7 cellular contexts compared by ENCODE assay signal in genomic region chr15:78758486-78759200, GRCh38. TPM values are rescaled to one million over a fixed set of nuclear protein-coding genes. Genes with fewer than 3 reads are reported as not detected.
A peak's percentile ranks its signal among the peaks of the same experiment; 100 is the strongest.
DNase-seq lines count a peak whose midpoint lies in the region; ATAC-seq and TF ChIP-seq lines count a peak whose summit lies in the region.
"Not testable (repeated sequence)": the region's sequence is repeated elsewhere in the genome, so short reads cannot be mapped to it uniquely, and the experiment has no call there.

No MANE protein-coding gene starts in this region.

- H3K4me1 Mint-ChIP-seq in activated CD8-positive, alpha-beta T cell treated with anti-CD3 and anti-CD28 coated beads for 36 hours (ENCODE audit: low read depth), result peaks cover 31% of the 10 kb centered on the region
- H3K4me1 Mint-ChIP-seq in effector memory CD8-positive, alpha-beta T cell (ENCODE audit: low read depth in 2 of 2), result peaks cover 17 to 26% of the 10 kb centered on the region in 2 donors
- peaks cover 64% of the 10 kb centered on the region for H3K4me1 Mint-ChIP-seq in osteocyte (ENCODE audit: unreplicated experiment)

- H3K36me3 ChIP-seq in DOHH2 (ENCODE audit: control insufficient read depth, low read length); HEK293 (ENCODE audit: control insufficient read depth in 2 of 2, insufficient read depth in 1 of 2, low read length in 2 of 2); OCI-LY7 (ENCODE audit: insufficient read depth, low read length): not testable (repeated sequence)

- not testable (repeated sequence) for H3K4me3 Mint-ChIP-seq in activated CD8-positive, alpha-beta T cell treated with anti-CD3 and anti-CD28 coated beads for 36 hours; osteocyte (ENCODE audit: unreplicated experiment)
- peak overlapping the region in 1 of 2 donors; percentile 21 for H3K4me3 Mint-ChIP-seq in effector memory CD8-positive, alpha-beta T cell

- DNase-seq in OCI-LY7 (ENCODE audit: low spot score), result peak; percentile 58
- not testable (repeated sequence) for DNase-seq in activated CD8-positive, alpha-beta T cell treated with anti-CD3 and anti-CD28 coated beads for 36 hours; effector memory CD8-positive, alpha-beta T cell; osteocyte (ENCODE audit: extremely low spot score, unreplicated experiment)
- DNase-seq in left ventricle myocardium superior, result peak; percentile 41

- H3K36me3 Mint-ChIP-seq in activated CD8-positive, alpha-beta T cell treated with anti-CD3 and anti-CD28 coated beads for 36 hours (ENCODE audit: low read depth); effector memory CD8-positive, alpha-beta T cell (ENCODE audit: insufficient read depth); osteocyte (ENCODE audit: unreplicated experiment): not testable (repeated sequence)

- H3K9me3 ChIP-seq in DOHH2 (ENCODE audit: control insufficient read depth, insufficient read depth, low read length); HEK293 (ENCODE audit: control insufficient read depth, insufficient read depth, low read depth, low read length); OCI-LY7 (ENCODE audit: low read length): not testable (repeated sequence)

- H3K4me2 ChIP-seq in DOHH2 (ENCODE audit: low read length) (peak overlapping the region; percentile 84), OCI-LY7 (ENCODE audit: low read length) (peak overlapping the region; percentile 31)

- peak overlapping the region; percentile 38 for H3K27ac Mint-ChIP-seq in activated CD8-positive, alpha-beta T cell treated with anti-CD3 and anti-CD28 coated beads for 36 hours
- peak overlapping the region; percentile 55 to 62 for H3K27ac Mint-ChIP-seq in effector memory CD8-positive, alpha-beta T cell
- H3K27ac Mint-ChIP-seq in osteocyte (ENCODE audit: unreplicated experiment), result peak overlapping the region; percentile 31

- H3K27me3 ChIP-seq in DOHH2 (ENCODE audit: control insufficient read depth, low read length), result not testable (repeated sequence)

- H3K27me3 Mint-ChIP-seq in activated CD8-positive, alpha-beta T cell treated with anti-CD3 and anti-CD28 coated beads for 36 hours; effector memory CD8-positive, alpha-beta T cell; osteocyte (ENCODE audit: unreplicated experiment): not testable (repeated sequence)

- H2AFZ ChIP-seq in OCI-LY7 (ENCODE audit: low read length), result peak overlapping the region; percentile 64; the same call in 1 of the 2 replicates

- H4K20me1 ChIP-seq in DOHH2 (ENCODE audit: control insufficient read depth, insufficient read depth, low read depth, low read length); OCI-LY7 (ENCODE audit: insufficient read depth, low read length): not testable (repeated sequence)

- POLR2A ChIA-PET in HEK293 (lab: Yijun Ruan, JAX); OCI-LY7 (lab: Charles Lee); activated CD8-positive, alpha-beta T cell treated with anti-CD3 and anti-CD28 coated beads for 36 hours (lab: Charles Lee): not testable (repeated sequence)

- peak overlapping the region; percentile 64 for H3K4me3 ChIP-seq in DOHH2 (ENCODE audit: low read length)
- H3K4me3 ChIP-seq in HEK293 (ENCODE audit: low read depth, low read length); OCI-LY7 (ENCODE audit: low read depth, low read length, poor library complexity, severe bottlenecking): not testable (repeated sequence)

- CTCF ChIA-PET in HEK293 (lab: Yijun Ruan, JAX); OCI-LY7 (lab: Charles Lee; ENCODE audit: unreplicated experiment); activated CD8-positive, alpha-beta T cell treated with anti-CD3 and anti-CD28 coated beads for 36 hours (lab: Charles Lee): not testable (repeated sequence)

- H3K4me1 ChIP-seq in DOHH2 (ENCODE audit: control insufficient read depth, low read length) (peaks cover 66% of the 10 kb centered on the region), OCI-LY7 (ENCODE audit: insufficient read depth, low read length, poor library complexity, severe bottlenecking) (peaks cover 70% of the 10 kb centered on the region)
- H3K4me1 ChIP-seq in HEK293 (ENCODE audit: control insufficient read depth, insufficient read depth, low read length), result not testable (repeated sequence)

- H3F3A ChIP-seq in DOHH2 (ENCODE audit: control insufficient read depth, insufficient read depth), result peaks cover 13% of the 10 kb centered on the region

- intact Hi-C loops in OCI-LY7 (cut with micrococcal nuclease; ENCODE audit: unreplicated experiment), result loop anchor here (10.0 kb wide), 1 partner anchor 246 kb away; no protein-coding TSS in a partner anchor
- intact Hi-C loops in activated CD8-positive, alpha-beta T cell treated with anti-CD3 and anti-CD28 coated beads for 36 hours (cut with micrococcal nuclease); left ventricle myocardium superior (cut with micrococcal nuclease): not testable (repeated sequence)

- not testable (repeated sequence) for BruUV-seq in OCI-LY7 (replicated peaks; lab: Mats Ljungman, UMichigan)

- not testable (repeated sequence) for TF ChIP-seq CTCF in DOHH2 (IDR thresholded peaks at IDR 0.05; ENCODE audit: low read depth, low read length, poor library complexity, severe bottlenecking); HEK293 (tag by site-specific recombination; IDR thresholded peaks at IDR 0.05); activated CD8-positive, alpha-beta T cell treated with anti-CD3 and anti-CD28 coated beads for 36 hours (IDR thresholded peaks at IDR 0.05); osteocyte (IDR thresholded peaks at IDR 0.05)
- peak; percentile 53 for TF ChIP-seq CTCF in OCI-LY7 (conservative IDR thresholded peaks at IDR 0.05; ENCODE audit: low read length)

- ATAC-seq in activated CD8-positive, alpha-beta T cell treated with anti-CD3 and anti-CD28 coated beads for 36 hours; effector memory CD8-positive, alpha-beta T cell (replicated peaks); left ventricle myocardium superior: not testable (repeated sequence)

- not testable (repeated sequence) for H3K79me2 ChIP-seq in DOHH2 (ENCODE audit: control insufficient read depth, low read length); OCI-LY7 (ENCODE audit: insufficient read depth, low read depth, low read length)

- H3K9me2 ChIP-seq in DOHH2 (replicated peaks; ENCODE audit: control insufficient read depth, low read length); OCI-LY7 (ENCODE audit: insufficient read depth, low read length): not testable (repeated sequence)

- H3K27ac ChIP-seq in DOHH2 (ENCODE audit: low read depth, low read length), result peak overlapping the region; percentile 96
- H3K27ac ChIP-seq in HEK293 (ENCODE audit: extremely low read depth, low read depth, low read length), result not testable (repeated sequence)
- H3K27ac ChIP-seq in OCI-LY7 (ENCODE audit: low read depth, low read length, poor library complexity, severe bottlenecking), result peak overlapping the region; percentile 91

- H3K9me3 Mint-ChIP-seq in activated CD8-positive, alpha-beta T cell treated with anti-CD3 and anti-CD28 coated beads for 36 hours; effector memory CD8-positive, alpha-beta T cell; osteocyte (ENCODE audit: unreplicated experiment): not testable (repeated sequence)

TF ChIP-seq in HEK293, 187 proteins besides CTCF, POLR2A, EP300 and RAD21:
- TF ChIP-seq GLIS1 (tag by site-specific recombination; IDR thresholded peaks at IDR 0.05), result 0 out of 2 replicates have a peak, but pooled peaks have one; percentile 10
- peak; percentile 33; the same call in 1 of the 2 replicates for TF ChIP-seq GLIS2 (tag by site-specific recombination; IDR thresholded peaks at IDR 0.05)

RNA-seq across cellular contexts. Expression of gene ADAMTS7, which starts 52.6 kb away (rescaled TPM):
- total RNA-seq in OCI-LY7 (2014; rRNA removed; shearing (Covaris generic)), result 0.13 and 0.19 TPM in 2 replicates
- total RNA-seq in OCI-LY7 (2022), result 0.08 and 0.11 TPM in 2 replicates
- under 1 TPM; 0.23 to 0.60 TPM for total RNA-seq in activated CD8-positive, alpha-beta T cell treated with anti-CD3 and anti-CD28 coated beads for 36 hours
- total RNA-seq in left ventricle myocardium superior, result 37.9 TPM
- 188 and 193 TPM in 2 replicates for total RNA-seq in osteocyte

Comparison
In these comparisons a context has a peak if more than half of its experiments do, and no peak if none do; other contexts are left out.
1. RNA of gene ADAMTS7, which starts 52.6 kb away (total RNA-seq): 188 to 193 TPM in osteocyte and 37.9 TPM in left ventricle myocardium superior (single experiment); 0.23 to 0.60 TPM in activated CD8-positive, alpha-beta T cell treated with anti-CD3 and anti-CD28 coated beads for 36 hours and 0.08 to 0.19 TPM in OCI-LY7; every median in the first group is over 10 times any median in the second.
2. Peak in every context shown above with its lines, with median percentiles within 50 percentile points of each other: H3K27ac Mint-ChIP-seq.